Comparison of ENCODE assay signal across 8 cellular contexts in the genomic region with DNA sequence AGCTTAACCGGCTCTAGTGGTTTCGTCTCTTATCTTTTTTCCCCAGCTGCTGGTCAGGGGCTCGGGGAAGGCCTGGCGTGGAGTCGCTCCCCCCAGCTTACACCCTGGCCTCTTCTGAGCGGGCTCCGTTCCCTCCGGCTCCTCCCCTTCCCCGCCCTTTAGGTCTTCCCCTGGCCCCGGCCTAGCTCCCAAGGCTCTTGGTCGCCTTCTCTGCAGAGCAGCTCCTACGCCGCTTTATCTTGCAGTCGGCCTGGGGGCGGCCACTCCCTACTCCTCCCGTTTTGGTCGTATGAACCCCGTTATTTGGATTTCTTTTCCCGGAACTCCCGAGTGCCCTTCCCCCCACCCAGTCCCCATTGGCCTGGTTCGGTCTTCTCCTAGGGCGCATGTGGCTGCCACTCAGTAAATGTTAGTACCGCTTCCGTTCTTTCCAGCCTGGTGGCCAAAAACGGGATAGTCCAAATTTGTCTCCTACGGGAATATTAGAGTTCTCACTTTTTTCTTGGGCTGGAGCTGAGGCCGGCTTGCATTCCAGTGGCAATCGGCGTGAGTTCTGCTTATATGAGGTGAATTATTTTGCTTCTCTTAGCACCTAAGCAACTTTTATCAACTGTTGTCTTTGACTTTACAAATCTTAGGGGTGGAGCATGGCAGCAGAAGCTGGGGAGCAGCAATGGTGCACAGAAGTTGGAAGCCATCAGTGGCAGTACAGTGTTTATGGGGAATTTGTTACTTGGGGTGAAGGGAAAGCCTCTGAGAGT. TPM values are rescaled to one million over a fixed set of nuclear protein-coding genes. Genes with fewer than 3 reads are reported as not detected.
A peak's percentile ranks its signal among the peaks of the same experiment; 100 is the strongest.
DNase-seq lines count a peak whose midpoint lies in the region; ATAC-seq and TF ChIP-seq lines count a peak whose summit lies in the region.

No MANE protein-coding gene starts in this region.

- no peaks in the 10 kb centered on the region for H3K27me3 Mint-ChIP-seq in activated T-cell treated with anti-CD3 and anti-CD28 coated beads, Interleukin-2, amount 50 U/mL, for 24 hours

- peak overlapping the region; percentile 55 to 97 for H3K4me3 ChIP-seq in foreskin fibroblast (ENCODE audit: low read depth in 1 of 2, low read length in 2 of 2)

- peak; percentile 43 for ATAC-seq in HG03521 (IDR thresholded peaks at IDR 0.05; ENCODE audit: unreplicated experiment)

- peak overlapping the region; percentile 97 for H3K4me3 Mint-ChIP-seq in activated T-cell treated with anti-CD3 and anti-CD28 coated beads, Interleukin-2, amount 50 U/mL, for 24 hours

- peaks cover 36% of the 10 kb centered on the region for H3K4me1 Mint-ChIP-seq in activated T-cell treated with anti-CD3 and anti-CD28 coated beads, Interleukin-2, amount 50 U/mL, for 24 hours (ENCODE audit: low read depth)

- no peak for TF ChIP-seq CTCF in GM20000 (IDR thresholded peaks at IDR 0.05; ENCODE audit: extremely low read depth, missing control alignments)
- peak; percentile 36 for TF ChIP-seq CTCF in foreskin fibroblast (IDR thresholded peaks at IDR 0.05; ENCODE audit: low read depth, low read length)

- H3K27ac Mint-ChIP-seq in activated T-cell treated with anti-CD3 and anti-CD28 coated beads, Interleukin-2, amount 50 U/mL, for 24 hours: peak overlapping the region; percentile 99

- H3K36me3 Mint-ChIP-seq in activated T-cell treated with anti-CD3 and anti-CD28 coated beads, Interleukin-2, amount 50 U/mL, for 24 hours (ENCODE audit: low read depth): peaks cover 60% of the 10 kb centered on the region

- DNase-seq in DMS79 treated with DMSO at 0.1 percent for 48 hours (lab: John Stamatoyannopoulos, UW): peak; percentile 81
- DNase-seq in GM20000 (ENCODE audit: low spot score): peak; percentile 82
- DNase-seq in NCI-H510A (lab: John Stamatoyannopoulos, UW): peak; percentile 96
- no peak for DNase-seq in activated T-cell treated with anti-CD3 and anti-CD28 coated beads, Interleukin-2, amount 50 U/mL, for 24 hours
- peak; percentile 57 to 83 for DNase-seq in foreskin fibroblast
- peak; percentile 60 for DNase-seq in occipital lobe (lab: John Stamatoyannopoulos, UW)
- DNase-seq in cerebellum (ENCODE audit: low spot score): no peak

- H3K9me3 Mint-ChIP-seq in activated T-cell treated with anti-CD3 and anti-CD28 coated beads, Interleukin-2, amount 50 U/mL, for 24 hours: no peaks in the 10 kb centered on the region

RNA-seq across cellular contexts. Expression of a gene that starts 0.5 kb away (rescaled TPM):
- 80.6 TPM for total RNA-seq in occipital lobe
- total RNA-seq in cerebellum: 71.7 TPM

Comparison
In these comparisons a context has a peak if more than half of its experiments do, and no peak if none do; other contexts are left out.
1. DNase-seq: peak in DMS79 treated with DMSO at 0.1 percent for 48 hours (single experiment), GM20000 (single experiment), NCI-H510A (single experiment), foreskin fibroblast (2 of 2) and occipital lobe (single experiment); none in activated T-cell treated with anti-CD3 and anti-CD28 coated beads, Interleukin-2, amount 50 U/mL, for 24 hours (single experiment) and cerebellum (single experiment).